ENCODE assay signal across 8 cellular contexts in the genomic region with DNA sequence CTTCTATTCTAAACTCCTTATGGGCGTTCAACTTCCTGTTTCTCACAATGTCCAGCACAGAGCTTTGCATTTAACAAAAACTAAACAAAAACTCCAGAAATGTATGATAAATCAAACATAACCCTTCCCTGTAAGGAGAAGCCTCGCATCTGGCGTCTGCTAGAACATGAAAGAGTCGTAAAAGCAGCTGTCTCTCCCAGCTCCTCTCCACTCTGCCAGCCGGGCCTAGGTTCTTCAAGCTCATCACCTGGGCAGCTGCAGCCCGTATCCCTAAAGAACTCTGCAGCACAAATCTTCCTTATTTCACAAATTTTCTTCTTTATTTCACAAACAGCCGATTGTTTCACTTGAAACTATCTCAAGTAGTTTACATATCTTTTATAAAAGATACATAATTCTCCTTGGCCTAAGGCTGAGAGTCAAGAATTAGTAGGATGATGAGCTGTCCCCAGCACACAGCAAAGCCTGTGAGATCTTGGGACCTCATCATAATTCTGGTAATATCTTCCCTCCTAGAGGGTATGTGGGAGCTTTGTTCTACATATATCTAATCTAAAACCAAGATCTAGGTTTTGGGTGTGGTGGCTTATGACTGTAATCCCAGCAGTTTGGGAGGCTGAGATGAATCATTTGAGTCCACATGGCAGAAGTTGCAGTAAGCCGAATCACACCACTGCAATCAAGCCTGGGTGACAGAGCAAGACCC.
DNase-seq lines count a peak whose midpoint lies in the region; ATAC-seq and TF ChIP-seq lines count a peak whose summit lies in the region.

No MANE protein-coding gene starts in this region.

- no peak for ATAC-seq in GM19397 (IDR thresholded peaks at IDR 0.05; ENCODE audit: unreplicated experiment)

- peak overlapping the region; percentile 92 for H3K27ac Mint-ChIP-seq in nephron progenitor cell

- peaks cover 0 to 82% (median 58%) of the 10 kb centered on the region in 11 experiments; a peak in 17 of 22 replicates for H4K20me1 ChIP-seq in BLaER1 treated with 17β-estradiol and CSF1 and Interleukin-3, amounts not matched to agents 10 nM and 100 nM

- H3K4me1 ChIP-seq in BLaER1 treated with 17β-estradiol and CSF1 and Interleukin-3, amounts not matched to agents 10 nM and 100 nM = peaks cover 21 to 38% (median 26%) of the 10 kb centered on the region in 10 experiments

- peak overlapping the region in 8 of 11 experiments; percentile 33 to 80 (median 48); a peak in 10 of 22 replicates for H3K4me2 ChIP-seq in BLaER1 treated with 17β-estradiol and CSF1 and Interleukin-3, amounts not matched to agents 10 nM and 100 nM

- H3K27me3 Mint-ChIP-seq in nephron progenitor cell (ENCODE audit: low read depth, poor library complexity) = no peaks in the 10 kb centered on the region

- peaks cover 34% of the 10 kb centered on the region for H3K4me1 Mint-ChIP-seq in nephron progenitor cell

- peak overlapping the region in 2 of 11 experiments; percentile 56 to 62; a peak in 4 of 22 replicates for H3K27ac ChIP-seq in BLaER1 treated with 17β-estradiol and CSF1 and Interleukin-3, amounts not matched to agents 10 nM and 100 nM

- peaks cover 14% of the 10 kb centered on the region for H3K9me3 Mint-ChIP-seq in nephron progenitor cell

- peaks cover 8 to 81% (median 80%) of the 10 kb centered on the region in 11 experiments; a peak in 20 of 22 replicates for H3K36me3 ChIP-seq in BLaER1 treated with 17β-estradiol and CSF1 and Interleukin-3, amounts not matched to agents 10 nM and 100 nM

- peaks cover 38% of the 10 kb centered on the region for H3K36me3 Mint-ChIP-seq in nephron progenitor cell (ENCODE audit: low read depth)

- DNase-seq in OCI-M1 (lab: John Stamatoyannopoulos, UW) (peak; percentile 55), cardiac fibroblast (ENCODE audit: low read depth in 2 of 2) (peak; percentile 44 to 90), nephron progenitor cell (no peak), foreskin melanocyte (no peak), NCI-H1436 (lab: John Stamatoyannopoulos, UW) (no peak), DMS114 treated with DMSO at 0.1 percent for 48 hours (lab: John Stamatoyannopoulos, UW; ENCODE audit: unreplicated experiment) (no peak)

- H3K4me3 Mint-ChIP-seq in nephron progenitor cell = no peak overlapping the region

- H3K27me3 ChIP-seq in BLaER1 treated with 17β-estradiol and CSF1 and Interleukin-3, amounts not matched to agents 10 nM and 100 nM = no peaks in the 10 kb centered on the region

- TF ChIP-seq CTCF in cardiac fibroblast (IDR thresholded peaks at IDR 0.05; ENCODE audit: low read depth, low read length) (no peak), nephron progenitor cell (IDR thresholded peaks at IDR 0.05) (no peak)

- peak overlapping the region in 2 of 11 experiments; percentile 13; a peak in 1 of 22 replicates for H3K9ac ChIP-seq in BLaER1 treated with 17β-estradiol and CSF1 and Interleukin-3, amounts not matched to agents 10 nM and 100 nM

- peaks cover 0 to 10% (median 5%) of the 10 kb centered on the region in 11 experiments; a peak in 9 of 22 replicates for H3K9me3 ChIP-seq in BLaER1 treated with 17β-estradiol and CSF1 and Interleukin-3, amounts not matched to agents 10 nM and 100 nM (replicated peaks in 1 of 11)

- no peak overlapping the region for H3K4me3 ChIP-seq in BLaER1 treated with 17β-estradiol and CSF1 and Interleukin-3, amounts not matched to agents 10 nM and 100 nM
- H3K4me3 ChIP-seq in cardiac fibroblast (replicated peaks in 1 of 2; ENCODE audit: low read depth in 2 of 2, low read length in 2 of 2) = no peak overlapping the region

Comparison
In these comparisons a context has a peak if more than half of its experiments do, and no peak if none do; other contexts are left out.
1. DNase-seq: peak in OCI-M1 (single experiment) and cardiac fibroblast (2 of 2); none in nephron progenitor cell (single experiment), foreskin melanocyte (single experiment), NCI-H1436 (single experiment) and DMS114 treated with DMSO at 0.1 percent for 48 hours (single experiment).